In the genomic region with DNA sequence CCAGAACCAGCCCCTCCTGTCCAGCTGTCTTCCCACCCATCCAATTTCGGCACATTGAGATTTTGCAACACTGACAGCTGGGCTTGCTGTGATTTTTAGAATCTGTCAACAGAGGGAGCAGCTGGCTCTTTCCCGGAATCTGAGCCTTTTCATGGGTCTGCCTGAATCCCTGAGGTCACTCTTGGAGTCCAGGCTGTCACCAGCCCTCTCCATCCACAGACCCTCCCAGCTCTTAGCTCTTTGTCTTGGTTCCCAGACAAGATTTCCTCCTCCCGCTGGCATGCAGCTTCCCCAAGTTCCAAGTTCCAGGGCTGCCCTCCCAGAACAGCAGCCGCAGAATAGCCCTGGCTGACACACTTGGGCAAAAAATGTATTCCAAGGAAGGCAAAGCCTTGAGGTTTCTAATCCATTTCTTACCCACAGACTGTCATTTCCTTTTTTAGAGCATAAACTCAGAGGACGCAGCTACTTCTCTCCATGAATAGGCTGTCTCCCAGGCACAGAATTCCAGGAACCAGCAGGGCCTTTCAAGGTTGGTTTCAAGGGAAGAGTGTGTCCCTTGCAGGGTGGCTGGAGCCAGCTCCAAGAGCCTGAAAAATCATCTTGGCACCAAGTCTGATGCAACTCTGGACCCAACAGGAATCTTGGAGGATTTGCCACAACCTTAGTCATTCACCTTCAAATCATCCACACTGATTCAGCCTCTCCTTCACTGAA, we compare ENCODE assay signal across 8 cellular contexts. TPM values are rescaled to one million over a fixed set of nuclear protein-coding genes. Genes with fewer than 3 reads are reported as not detected.
DNase-seq lines count a peak whose midpoint lies in the region; ATAC-seq and TF ChIP-seq lines count a peak whose summit lies in the region.

No MANE protein-coding gene starts in this region.

- no peaks in the 10 kb centered on the region for H3K36me3 ChIP-seq in lower lobe of right lung

- CTCF ChIA-PET in activated CD4-positive, alpha-beta memory T cell treated with anti-CD3 and anti-CD28 coated beads for 36 hours (lab: Charles Lee) = interaction anchor here (1.4 kb wide), 2 partner anchors 23 to 28 kb away, joined by 3 to 10 read pairs; no protein-coding TSS in a partner anchor

- H3K4me1 Mint-ChIP-seq in T-helper 17 cell = peaks cover 4% of the 10 kb centered on the region
- H3K4me1 Mint-ChIP-seq in T-helper 2 cell treated with Interferon-gamma antibody and Interleukin-4, amounts not matched to agents 5 μg/mL and 100 μg/mL, for 36 hours (ENCODE audit: low read depth) = peaks cover 3% of the 10 kb centered on the region
- peaks cover 7% of the 10 kb centered on the region for H3K4me1 Mint-ChIP-seq in activated CD4-positive, alpha-beta memory T cell treated with anti-CD3 and anti-CD28 coated beads for 36 hours (ENCODE audit: low read depth)

- ATAC-seq in lower lobe of right lung (peak; percentile 73 to 78), T-helper 17 cell (no peak), HG03175 (IDR thresholded peaks at IDR 0.05; ENCODE audit: unreplicated experiment) (no peak)

- POLR2A ChIA-PET in activated CD4-positive, alpha-beta memory T cell treated with anti-CD3 and anti-CD28 coated beads for 36 hours (lab: Charles Lee) = no interaction called here

- H3K4me3 Mint-ChIP-seq in T-helper 17 cell = no peak overlapping the region
- H3K4me3 Mint-ChIP-seq in T-helper 2 cell treated with Interferon-gamma antibody and Interleukin-4, amounts not matched to agents 5 μg/mL and 100 μg/mL, for 36 hours = no peak overlapping the region
- H3K4me3 Mint-ChIP-seq in activated CD4-positive, alpha-beta memory T cell treated with anti-CD3 and anti-CD28 coated beads for 36 hours = no peak overlapping the region

- DNase-seq in AG09319 (ENCODE audit: extremely low read depth, low read depth) (no peak), M059J (ENCODE audit: low read depth) (peak; percentile 43), coronary artery (ENCODE audit: low spot score) (peak; percentile 81), lower lobe of right lung (no peak), T-helper 17 cell (no peak)
- no peak for DNase-seq in T-helper 2 cell treated with Interferon-gamma antibody and Interleukin-4, amounts not matched to agents 5 μg/mL and 100 μg/mL, for 36 hours (ENCODE audit: low spot score)
- no peak for DNase-seq in activated CD4-positive, alpha-beta memory T cell treated with anti-CD3 and anti-CD28 coated beads for 36 hours

- H3K4me1 ChIP-seq in lower lobe of right lung = no peaks in the 10 kb centered on the region

- H3K9me3 ChIP-seq in lower lobe of right lung (no peaks in the 10 kb centered on the region), T-helper 17 cell (ENCODE audit: control insufficient read depth, low read length, poor library complexity, severe bottlenecking) (no peaks in the 10 kb centered on the region)

- peak; percentile 69 for TF ChIP-seq CTCF in AG09319 (IDR thresholded peaks at IDR 0.05; ENCODE audit: low read depth, low read length)
- no peak for TF ChIP-seq CTCF in coronary artery (IDR thresholded peaks at IDR 0.05)
- peak; percentile 27 for TF ChIP-seq CTCF in lower lobe of right lung (IDR thresholded peaks at IDR 0.05)

- peaks cover 14% of the 10 kb centered on the region for H3K36me3 Mint-ChIP-seq in T-helper 17 cell (ENCODE audit: low read depth)
- no peaks in the 10 kb centered on the region for H3K36me3 Mint-ChIP-seq in T-helper 2 cell treated with Interferon-gamma antibody and Interleukin-4, amounts not matched to agents 5 μg/mL and 100 μg/mL, for 36 hours (ENCODE audit: low read depth)
- H3K36me3 Mint-ChIP-seq in activated CD4-positive, alpha-beta memory T cell treated with anti-CD3 and anti-CD28 coated beads for 36 hours = no peaks in the 10 kb centered on the region

- peaks cover 64% of the 10 kb centered on the region for H3K27me3 Mint-ChIP-seq in T-helper 17 cell
- peaks cover 39% of the 10 kb centered on the region for H3K27me3 Mint-ChIP-seq in T-helper 2 cell treated with Interferon-gamma antibody and Interleukin-4, amounts not matched to agents 5 μg/mL and 100 μg/mL, for 36 hours (ENCODE audit: low read depth)
- H3K27me3 Mint-ChIP-seq in activated CD4-positive, alpha-beta memory T cell treated with anti-CD3 and anti-CD28 coated beads for 36 hours = peaks cover 42% of the 10 kb centered on the region

- H3K27ac Mint-ChIP-seq in T-helper 17 cell = no peak overlapping the region
- no peak overlapping the region for H3K27ac Mint-ChIP-seq in T-helper 2 cell treated with Interferon-gamma antibody and Interleukin-4, amounts not matched to agents 5 μg/mL and 100 μg/mL, for 36 hours
- H3K27ac Mint-ChIP-seq in activated CD4-positive, alpha-beta memory T cell treated with anti-CD3 and anti-CD28 coated beads for 36 hours = no peak overlapping the region

- H3K27ac ChIP-seq in coronary artery = peak overlapping the region; percentile 69 to 76
- no peak overlapping the region for H3K27ac ChIP-seq in lower lobe of right lung

- H3K4me3 ChIP-seq in coronary artery (peak overlapping the region; percentile 18), lower lobe of right lung (no peak overlapping the region)

- no peaks in the 10 kb centered on the region for H3K9me3 Mint-ChIP-seq in T-helper 2 cell treated with Interferon-gamma antibody and Interleukin-4, amounts not matched to agents 5 μg/mL and 100 μg/mL, for 36 hours
- no peaks in the 10 kb centered on the region for H3K9me3 Mint-ChIP-seq in activated CD4-positive, alpha-beta memory T cell treated with anti-CD3 and anti-CD28 coated beads for 36 hours

- H3K27me3 ChIP-seq in lower lobe of right lung (ENCODE audit: low read depth) = no peaks in the 10 kb centered on the region

- intact Hi-C loops in lower lobe of right lung (cut with DNase I) = no loop called here
- intact Hi-C loops in activated CD4-positive, alpha-beta memory T cell treated with anti-CD3 and anti-CD28 coated beads for 36 hours (cut with micrococcal nuclease) = no loop called here

RNA-seq across cellular contexts. Expression of gene TMEM61, which starts 7.1 kb away (rescaled TPM):
- total RNA-seq in M059J (2014; rRNA removed; shearing (Covaris generic)) = not detected in 2 replicates
- 2.7 TPM for total RNA-seq in lower lobe of right lung
- total RNA-seq in T-helper 17 cell = not detected
- total RNA-seq in activated CD4-positive, alpha-beta memory T cell treated with anti-CD3 and anti-CD28 coated beads for 36 hours = not detected

RNA-seq across cellular contexts. Expression of gene BSND, which starts 25.4 kb away (rescaled TPM):
- not detected in 2 replicates for total RNA-seq in M059J (2014; rRNA removed; shearing (Covaris generic))
- total RNA-seq in lower lobe of right lung = not detected
- total RNA-seq in T-helper 17 cell = under 1 TPM in 1 of 2 donors, not detected in 1; 0.07 TPM
- not detected for total RNA-seq in activated CD4-positive, alpha-beta memory T cell treated with anti-CD3 and anti-CD28 coated beads for 36 hours

Comparison
In these comparisons a context has a peak if more than half of its experiments do, and no peak if none do; other contexts are left out.
1. DNase-seq: peak in M059J (single experiment) and coronary artery (single experiment); none in AG09319 (single experiment), lower lobe of right lung (single experiment), T-helper 17 cell (0 of 3), T-helper 2 cell treated with Interferon-gamma antibody and Interleukin-4, amounts not matched to agents 5 μg/mL and 100 μg/mL, for 36 hours (single experiment) and activated CD4-positive, alpha-beta memory T cell treated with anti-CD3 and anti-CD28 coated beads for 36 hours (single experiment).
2. ATAC-seq: peak in lower lobe of right lung (2 of 2); none in T-helper 17 cell (single experiment) and HG03175 (single experiment).